ENCODE assay signal across 25 cellular contexts in the genomic region with DNA sequence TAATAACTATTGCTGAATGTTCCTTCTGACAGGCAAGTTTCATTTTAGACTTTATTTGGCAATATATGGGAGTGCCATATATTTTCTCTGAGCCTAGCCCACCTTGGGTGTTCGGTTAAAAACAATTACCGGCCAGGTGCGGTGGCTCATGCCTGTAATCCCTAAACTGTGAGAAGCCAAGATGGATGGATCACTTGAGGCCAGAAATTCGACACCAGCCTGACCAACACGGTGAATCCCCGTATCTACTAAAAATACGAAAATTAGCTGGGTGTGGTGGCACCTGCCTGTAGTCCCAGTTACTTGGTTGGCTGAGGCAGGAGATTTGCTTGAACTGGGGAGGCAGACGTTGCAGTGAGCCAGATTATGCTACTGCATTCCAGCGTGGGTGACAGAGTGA. TPM values are rescaled to one million over a fixed set of nuclear protein-coding genes. Genes with fewer than 3 reads are reported as not detected.
"Had no signal": no experiment of that assay in that cellular context is flagged by ENCODE, and none has a peak within 500 bp of the region (broad histone marks: within the 10 kb centered on the region; RNA-seq: fewer than 3 reads in every experiment).

No MANE protein-coding gene starts in this region.

- ATAC-seq: activated CD8-positive, alpha-beta memory T cell treated with anti-CD3 and anti-CD28 coated beads, Interleukin-2, amount 10 ng/mL, durations not matched to agents 7 days and 5 days; K562; T-helper 17 cell had no signal

- H3K4me1 ChIP-seq: breast epithelium, Peyer's patch had no signal

- H3K27ac Mint-ChIP-seq: activated B cell treated with CpG ODN at 0.5 μM for 24 hours; activated CD4-positive, alpha-beta T cell treated with anti-CD3 and anti-CD28 coated beads, Interleukin-2, amount 10 ng/mL, durations not matched to agents 24 days and 14 days; activated CD8-positive, alpha-beta memory T cell treated with anti-CD3 and anti-CD28 coated beads, Interleukin-2, amount 10 ng/mL, durations not matched to agents 7 days and 5 days; activated naive CD4-positive, alpha-beta T cell treated with anti-CD3 and anti-CD28 coated beads, Interleukin-2, amount 50 U/mL, for 24 hours; activated T-cell treated with anti-CD3 and anti-CD28 coated beads, Interleukin-2, amount 50 U/mL, for 24 hours; activated T-helper 1 cell treated with anti-CD3 and anti-CD28 coated beads, Interleukin-12 subunit alpha, Interleukin-12 subunit beta, Interleukin-2, Interleukin-4 antibody, amounts not matched to agents 30 ng/mL and 10 ng/mL and 1 ng/mL, durations not matched to agents 14 hours and 24 hours and 36 hours; T-helper 17 cell had no signal

- H3K9me3 ChIP-seq: Peyer's patch had no signal

- H3K4me3 ChIP-seq: breast epithelium, K562, Peyer's patch had no signal

- H3K27ac ChIP-seq: breast epithelium, Peyer's patch, RWPE1 had no signal

- H3K27me3 Mint-ChIP-seq: activated B cell treated with CpG ODN at 0.5 μM for 24 hours; activated naive CD4-positive, alpha-beta T cell treated with anti-CD3 and anti-CD28 coated beads, Interleukin-2, amount 50 U/mL, for 24 hours; activated T-cell treated with anti-CD3 and anti-CD28 coated beads, Interleukin-2, amount 50 U/mL, for 24 hours; T-helper 17 cell had no signal

- DNase-seq: activated B cell treated with CpG ODN at 0.5 μM for 24 hours; activated CD4-positive, alpha-beta T cell treated with anti-CD3 and anti-CD28 coated beads for 1 hour; activated CD4-positive, alpha-beta T cell treated with anti-CD3 and anti-CD28 coated beads, Interleukin-2, amount 10 ng/mL, durations not matched to agents 24 days and 14 days; activated CD4-positive, alpha-beta T cell treated with anti-CD3 and anti-CD28 coated beads, Interleukin-2, amount 50 U/mL, for 48 hours; activated CD8-positive, alpha-beta memory T cell treated with anti-CD3 and anti-CD28 coated beads, Interleukin-2, amount 10 ng/mL, durations not matched to agents 7 days and 5 days; activated effector memory CD4-positive, alpha-beta T cell treated with Interleukin-2 at 50 U/mL for 16 hours; activated naive CD4-positive, alpha-beta T cell; activated T-cell treated with anti-CD3 and anti-CD28 coated beads, Interleukin-2, amount 50 U/mL, for 24 hours; aorta; caudate nucleus; NCI-H1048; NCI-H1694; NCI-H2029; NCI-H510A treated with DMSO at 0.1 percent for 48 hours; NCI-H82; Peyer's patch; Right ventricle myocardium superior; T-helper 17 cell; T-helper 9 cell had no signal

- H3K36me3 ChIP-seq: breast epithelium, Peyer's patch had no signal

- H3K27me3 ChIP-seq: breast epithelium, Peyer's patch had no signal

- H3K4me3 Mint-ChIP-seq: activated B cell treated with CpG ODN at 0.5 μM for 24 hours; activated CD4-positive, alpha-beta T cell treated with anti-CD3 and anti-CD28 coated beads, Interleukin-2, amount 10 ng/mL, durations not matched to agents 24 days and 14 days; activated CD8-positive, alpha-beta memory T cell treated with anti-CD3 and anti-CD28 coated beads, Interleukin-2, amount 10 ng/mL, durations not matched to agents 7 days and 5 days; activated naive CD4-positive, alpha-beta T cell treated with anti-CD3 and anti-CD28 coated beads, Interleukin-2, amount 50 U/mL, for 24 hours; activated T-cell treated with anti-CD3 and anti-CD28 coated beads, Interleukin-2, amount 50 U/mL, for 24 hours; activated T-helper 1 cell treated with anti-CD3 and anti-CD28 coated beads, Interleukin-12 subunit alpha, Interleukin-12 subunit beta, Interleukin-2, Interleukin-4 antibody, amounts not matched to agents 30 ng/mL and 10 ng/mL and 1 ng/mL, durations not matched to agents 14 hours and 24 hours and 36 hours; T-helper 17 cell had no signal

- H3K9me3 Mint-ChIP-seq: activated B cell treated with CpG ODN at 0.5 μM for 24 hours; activated naive CD4-positive, alpha-beta T cell treated with anti-CD3 and anti-CD28 coated beads, Interleukin-2, amount 50 U/mL, for 24 hours; activated T-helper 1 cell treated with anti-CD3 and anti-CD28 coated beads, Interleukin-12 subunit alpha, Interleukin-12 subunit beta, Interleukin-2, Interleukin-4 antibody, amounts not matched to agents 30 ng/mL and 10 ng/mL and 1 ng/mL, durations not matched to agents 14 hours and 24 hours and 36 hours had no signal

RNA-seq across cellular contexts. Expression of a gene that starts 47.9 kb away (rescaled TPM):
- total RNA-seq: K562, Right ventricle myocardium superior, SK-MEL-5 had no signal
